ENCODE assay signal across 1 cellular context in the genomic region with DNA sequence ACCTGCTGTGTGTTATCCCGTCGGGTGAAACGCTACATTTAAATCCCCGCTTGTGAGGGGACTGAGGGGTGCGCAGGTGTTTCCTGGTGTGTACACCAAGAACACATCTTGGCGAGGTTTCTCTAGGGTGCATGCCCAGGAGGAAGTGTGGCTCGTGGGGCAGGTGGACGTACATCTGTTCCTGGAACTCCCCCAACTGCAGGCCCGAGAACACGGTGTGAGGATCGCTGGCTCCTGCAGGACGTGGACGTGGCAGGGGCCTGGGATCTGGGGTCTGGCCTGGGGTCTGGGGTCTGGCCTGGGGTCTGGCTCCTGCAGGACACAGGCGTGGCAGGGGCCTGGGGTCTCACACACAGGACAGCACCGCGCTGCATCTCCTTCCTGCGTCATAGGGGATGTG.
TF ChIP-seq lines count a peak whose summit lies in the region.

No MANE protein-coding gene starts in this region.

TF ChIP-seq in H1, 55 proteins besides CTCF, POLR2A, EP300 and RAD21:
- TF ChIP-seq, protein P1, sequence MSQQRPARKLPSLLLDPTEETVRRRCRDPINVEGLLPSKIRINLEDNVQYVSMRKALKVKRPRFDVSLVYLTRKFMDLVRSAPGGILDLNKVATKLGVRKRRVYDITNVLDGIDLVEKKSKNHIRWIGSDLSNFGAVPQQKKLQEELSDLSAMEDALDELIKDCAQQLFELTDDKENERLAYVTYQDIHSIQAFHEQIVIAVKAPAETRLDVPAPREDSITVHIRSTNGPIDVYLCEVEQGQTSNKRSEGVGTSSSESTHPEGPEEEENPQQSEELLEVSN (IDR thresholded peaks at IDR 0.05) = no peak
- no peak for TF ChIP-seq EGR1 (IDR thresholded peaks at IDR 0.05; ENCODE audit: borderline replicate concordance, low read depth, low read length)
- no peak for TF ChIP-seq SP1 (IDR thresholded peaks at IDR 0.05; ENCODE audit: low read depth, low read length)
- no peak for TF ChIP-seq JUN (IDR thresholded peaks at IDR 0.05; ENCODE audit: low read depth, low read length)
- no peak for TF ChIP-seq SAP30 (IDR thresholded peaks at IDR 0.05; ENCODE audit: insufficient read depth, insufficient replicate concordance, low read length)
- TF ChIP-seq EZH2 (IDR thresholded peaks at IDR 0.05; ENCODE audit: low read depth, low read length, severe bottlenecking) = no peak
- no peak for TF ChIP-seq TEAD4 (IDR thresholded peaks at IDR 0.05; ENCODE audit: low read depth, low read length)
- no peak for TF ChIP-seq JUND (IDR thresholded peaks at IDR 0.05; ENCODE audit: low read length)
- no peak for TF ChIP-seq BCL11A (IDR thresholded peaks at IDR 0.05; ENCODE audit: low read depth in 2 of 2, low read length in 2 of 2)
- no peak for TF ChIP-seq ASH2L (IDR thresholded peaks at IDR 0.05; ENCODE audit: low read length)
- TF ChIP-seq PHF8 (conservative IDR thresholded peaks at IDR 0.05; ENCODE audit: low read depth, low read length) = no peak
- no peak for TF ChIP-seq CBX8 (IDR thresholded peaks at IDR 0.05; ENCODE audit: borderline replicate concordance, low read depth, low read length)
- no peak for TF ChIP-seq KDM5A (IDR thresholded peaks at IDR 0.05; ENCODE audit: low read length)
- TF ChIP-seq, protein P2, sequence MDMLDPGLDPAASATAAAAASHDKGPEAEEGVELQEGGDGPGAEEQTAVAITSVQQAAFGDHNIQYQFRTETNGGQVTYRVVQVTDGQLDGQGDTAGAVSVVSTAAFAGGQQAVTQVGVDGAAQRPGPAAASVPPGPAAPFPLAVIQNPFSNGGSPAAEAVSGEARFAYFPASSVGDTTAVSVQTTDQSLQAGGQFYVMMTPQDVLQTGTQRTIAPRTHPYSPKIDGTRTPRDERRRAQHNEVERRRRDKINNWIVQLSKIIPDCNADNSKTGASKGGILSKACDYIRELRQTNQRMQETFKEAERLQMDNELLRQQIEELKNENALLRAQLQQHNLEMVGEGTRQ (IDR thresholded peaks at IDR 0.05; ENCODE audit: low read length) = no peak
- no peak for TF ChIP-seq POU5F1 (IDR thresholded peaks at IDR 0.05; ENCODE audit: low read depth, low read length)
- TF ChIP-seq SRF (IDR thresholded peaks at IDR 0.05; ENCODE audit: low read depth, low read length) = no peak
- TF ChIP-seq, protein P3, sequence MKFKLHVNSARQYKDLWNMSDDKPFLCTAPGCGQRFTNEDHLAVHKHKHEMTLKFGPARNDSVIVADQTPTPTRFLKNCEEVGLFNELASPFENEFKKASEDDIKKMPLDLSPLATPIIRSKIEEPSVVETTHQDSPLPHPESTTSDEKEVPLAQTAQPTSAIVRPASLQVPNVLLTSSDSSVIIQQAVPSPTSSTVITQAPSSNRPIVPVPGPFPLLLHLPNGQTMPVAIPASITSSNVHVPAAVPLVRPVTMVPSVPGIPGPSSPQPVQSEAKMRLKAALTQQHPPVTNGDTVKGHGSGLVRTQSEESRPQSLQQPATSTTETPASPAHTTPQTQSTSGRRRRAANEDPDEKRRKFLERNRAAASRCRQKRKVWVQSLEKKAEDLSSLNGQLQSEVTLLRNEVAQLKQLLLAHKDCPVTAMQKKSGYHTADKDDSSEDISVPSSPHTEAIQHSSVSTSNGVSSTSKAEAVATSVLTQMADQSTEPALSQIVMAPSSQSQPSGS (IDR thresholded peaks at IDR 0.05; ENCODE audit: low read length) = no peak
- TF ChIP-seq HDAC6 (IDR thresholded peaks at IDR 0.05; ENCODE audit: low read depth, low read length) = no peak
- TF ChIP-seq TAF1 (IDR thresholded peaks at IDR 0.05; ENCODE audit: low read depth, low read length) = no peak
